Comparison of ENCODE assay signal across 8 cellular contexts in the genomic region with DNA sequence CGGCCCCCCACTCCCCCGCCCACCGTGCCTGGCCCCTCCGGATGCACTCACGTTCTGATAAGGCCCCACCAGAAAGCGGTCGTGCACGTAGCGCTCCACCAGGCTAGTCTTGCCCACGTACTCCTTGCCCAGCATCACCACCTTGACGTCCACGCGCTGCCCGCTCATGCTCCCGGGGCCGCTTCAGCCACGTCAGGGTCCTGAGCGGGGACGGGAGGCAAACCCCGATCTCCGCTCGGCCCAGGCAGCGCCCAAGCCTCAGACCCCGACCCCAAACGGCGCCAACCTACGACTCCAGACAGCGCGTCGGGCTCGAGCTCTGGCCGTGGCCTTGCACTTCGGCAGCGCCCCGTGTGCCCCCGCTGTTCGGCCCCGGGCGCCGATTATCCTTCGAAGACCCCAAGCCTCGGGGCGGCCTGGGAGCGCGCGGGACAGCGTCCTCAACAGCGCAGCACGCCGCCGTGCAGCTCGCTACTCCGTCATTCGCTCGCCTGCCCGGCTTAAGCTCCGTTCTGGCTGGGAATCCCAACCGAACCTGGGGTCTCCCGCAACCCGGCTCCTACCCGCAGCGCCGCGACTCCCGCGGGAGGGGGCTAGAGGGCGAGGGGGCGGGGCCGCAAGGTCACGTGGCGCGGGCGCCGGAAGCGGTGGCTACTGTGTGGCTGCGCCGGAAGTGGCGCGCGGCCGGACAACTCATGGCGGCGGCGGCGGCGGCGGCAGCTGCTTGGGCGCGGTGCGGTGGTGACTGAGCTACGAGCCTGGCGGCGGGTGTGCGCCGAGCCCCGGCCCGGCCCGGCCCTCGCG. TPM values are rescaled to one million over a fixed set of nuclear protein-coding genes. Genes with fewer than 3 reads are reported as not detected.
DNase-seq lines count a peak whose midpoint lies in the region; ATAC-seq and TF ChIP-seq lines count a peak whose summit lies in the region.

A gene with protein sequence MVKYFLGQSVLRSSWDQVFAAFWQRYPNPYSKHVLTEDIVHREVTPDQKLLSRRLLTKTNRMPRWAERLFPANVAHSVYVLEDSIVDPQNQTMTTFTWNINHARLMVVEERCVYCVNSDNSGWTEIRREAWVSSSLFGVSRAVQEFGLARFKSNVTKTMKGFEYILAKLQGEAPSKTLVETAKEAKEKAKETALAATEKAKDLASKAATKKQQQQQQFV (plus strand): TSS at position 679 of the 804 bp plus-strand sequence. CDS start 187 bp downstream, outside the sequence.
A gene (minus strand): TSS at position 599 of the 804 bp plus-strand sequence. CDS start 431 bp downstream, at position 168.

- ATAC-seq in GM21526 (IDR thresholded peaks at IDR 0.05; ENCODE audit: low FRiP score, unreplicated experiment) (peak; percentile 45), RWPE2 (ENCODE audit: low read depth) (peak; percentile 26)
- peak; percentile 79 for ATAC-seq in stimulated activated naive CD8-positive, alpha-beta T cell treated with anti-CD3 and anti-CD28 coated beads, Interleukin-15, amount 100 ng/mL, for 72 hours

- H3K27ac ChIP-seq in RWPE2 (ENCODE audit: poor library complexity, severe bottlenecking) = peak within 1 kb of the TSS; percentile 75

- no peaks in the 10 kb centered on the region for H3K27me3 Mint-ChIP-seq in nephron progenitor cell (ENCODE audit: low read depth, poor library complexity)
- H3K27me3 Mint-ChIP-seq in stimulated activated naive CD8-positive, alpha-beta T cell treated with anti-CD3 and anti-CD28 coated beads, Interleukin-15, amount 100 ng/mL, for 72 hours = no peaks in the 10 kb centered on the region

- peaks cover 60% of the 10 kb centered on the region for H3K4me1 Mint-ChIP-seq in nephron progenitor cell
- peaks cover 73% of the 10 kb centered on the region for H3K4me1 Mint-ChIP-seq in stimulated activated naive CD8-positive, alpha-beta T cell treated with anti-CD3 and anti-CD28 coated beads, Interleukin-15, amount 100 ng/mL, for 72 hours

- H3K36me3 Mint-ChIP-seq in nephron progenitor cell (ENCODE audit: low read depth) = peaks cover 24% of the 10 kb centered on the region

- H3K4me3 ChIP-seq in Jurkat, Clone E6-1 (ENCODE audit: low read length) = peak within 1 kb of the TSS; percentile 59
- H3K4me3 ChIP-seq in RWPE2 (ENCODE audit: severe bottlenecking) (peak within 1 kb of the TSS; percentile 83), fibroblast of the aortic adventitia (ENCODE audit: low read depth, low read length) (peak within 1 kb of the TSS; percentile 94)

- H3K36me3 ChIP-seq in RWPE2 (ENCODE audit: low read depth) = peaks cover 31% of the 10 kb centered on the region

- H3K9me3 ChIP-seq in RWPE2 (ENCODE audit: severe bottlenecking) = no peaks in the 10 kb centered on the region

- H3K27me3 ChIP-seq in RWPE2 (ENCODE audit: insufficient read depth, poor library complexity, severe bottlenecking) = no peaks in the 10 kb centered on the region

- DNase-seq in DMS153 treated with DMSO at 0.1 percent for 48 hours (lab: John Stamatoyannopoulos, UW; ENCODE audit: unreplicated experiment) (peak; percentile 54), RWPE2 (ENCODE audit: low spot score) (peak; percentile 84), fibroblast of the aortic adventitia (ENCODE audit: low read depth) (peak; percentile 69), nephron progenitor cell (peak; percentile 97)
- peak; percentile 67 for DNase-seq in Jurkat, Clone E6-1 (ENCODE audit: low read depth, low spot score)
- DNase-seq in activated T-helper 9 cell treated with anti-CD3 and anti-CD28 coated beads, Interleukin-2, amount 50 U/mL, for 16 hours (ENCODE audit: low read depth) = peak; percentile 84
- DNase-seq in stimulated activated naive CD8-positive, alpha-beta T cell treated with anti-CD3 and anti-CD28 coated beads, Interleukin-15, amount 100 ng/mL, for 72 hours = peak; percentile 89

- peak; percentile 60 for TF ChIP-seq CTCF in RWPE2 (IDR thresholded peaks at IDR 0.05; ENCODE audit: poor library complexity, severe bottlenecking)
- TF ChIP-seq CTCF in fibroblast of the aortic adventitia (IDR thresholded peaks at IDR 0.05; ENCODE audit: insufficient read depth, low read length) = peak; percentile 14
- no peak for TF ChIP-seq CTCF in nephron progenitor cell (IDR thresholded peaks at IDR 0.05)

- peak within 1 kb of the TSS; percentile 93 for H3K27ac Mint-ChIP-seq in nephron progenitor cell
- peak within 1 kb of the TSS; percentile 80 to 95 for H3K27ac Mint-ChIP-seq in stimulated activated naive CD8-positive, alpha-beta T cell treated with anti-CD3 and anti-CD28 coated beads, Interleukin-15, amount 100 ng/mL, for 72 hours

- peak within 1 kb of the TSS; percentile 96 for H3K4me3 Mint-ChIP-seq in nephron progenitor cell
- H3K4me3 Mint-ChIP-seq in stimulated activated naive CD8-positive, alpha-beta T cell treated with anti-CD3 and anti-CD28 coated beads, Interleukin-15, amount 100 ng/mL, for 72 hours = peak within 1 kb of the TSS; percentile 88 to 90

- no peaks in the 10 kb centered on the region for H3K9me3 Mint-ChIP-seq in nephron progenitor cell
- no peaks in the 10 kb centered on the region for H3K9me3 Mint-ChIP-seq in stimulated activated naive CD8-positive, alpha-beta T cell treated with anti-CD3 and anti-CD28 coated beads, Interleukin-15, amount 100 ng/mL, for 72 hours

- H3K4me1 ChIP-seq in RWPE2 (ENCODE audit: insufficient read depth, poor library complexity, severe bottlenecking) = peaks cover 28% of the 10 kb centered on the region

RNA-seq across cellular contexts. Expression of the first gene that starts in this region (rescaled TPM):
- 276 TPM for polyA plus RNA-seq in Jurkat, Clone E6-1 (2012; ENCODE audit: insufficient read depth, insufficient read length)
- 118 and 120 TPM in 2 replicates for total RNA-seq in fibroblast of the aortic adventitia (ENCODE audit: low replicate concordance)

RNA-seq across cellular contexts. Expression of the second gene that starts in this region (rescaled TPM):
- 34.7 TPM for polyA plus RNA-seq in Jurkat, Clone E6-1 (2012; ENCODE audit: insufficient read depth, insufficient read length)
- total RNA-seq in fibroblast of the aortic adventitia (ENCODE audit: low replicate concordance) = 11.6 and 104 TPM in 2 replicates

Comparison
In these comparisons a context has a peak if more than half of its experiments do, and no peak if none do; other contexts are left out.
1. Peak in every context shown above with its lines: DNase-seq, ATAC-seq, H3K4me3 ChIP-seq and H3K27ac ChIP-seq.
2. ATAC-seq: peak in every context shown above with its lines; median percentile 79 in stimulated activated naive CD8-positive, alpha-beta T cell treated with anti-CD3 and anti-CD28 coated beads, Interleukin-15, amount 100 ng/mL, for 72 hours; 45 in GM21526; 26 in RWPE2.